ENCODE assay signal across 27 cellular contexts in genomic region chr19:1525343-1525742, GRCh38. TPM values are rescaled to one million over a fixed set of nuclear protein-coding genes. Genes with fewer than 3 reads are reported as not detected.
DNase-seq lines count a peak whose midpoint lies in the region; ATAC-seq and TF ChIP-seq lines count a peak whose summit lies in the region.
"Had no signal": no experiment of that assay in that cellular context is flagged by ENCODE, and none has a peak within 500 bp of the region (broad histone marks: within the 10 kb centered on the region; RNA-seq: fewer than 3 reads in every experiment).

No MANE protein-coding gene starts in this region.

- DNase-seq in breast epithelium (ENCODE audit: low spot score in 2 of 2) = no peak
- no peak for DNase-seq in MCF 10A (ENCODE audit: unreplicated experiment)
- no peak for DNase-seq in Panc1 (ENCODE audit: low read depth, low spot score)
- DNase-seq in endodermal cell = no peak
- no peak for DNase-seq in sciatic nerve (ENCODE audit: low spot score)
- DNase-seq in NCI-H1105 treated with DMSO at 0.1 percent for 48 hours (lab: John Stamatoyannopoulos, UW) = no peak
- DNase-seq: 8988T; Calu3; DMS153; DND-41; GM23248; KBM-7; MG63; NCI-H2029 treated with DMSO at 0.1 percent for 48 hours; NCI-H446 treated with DMSO at 0.1 percent for 48 hours; NCI-H526; NCI-H82; NK-92 treated with Interleukin-12 subunit alpha and Interleukin-12 subunit beta, amount 100 ng/mL, for 24 hours; PC-3; Right ventricle myocardium superior; T-helper 1 cell had no signal

- H3K27ac Mint-ChIP-seq in MCF 10A (ENCODE audit: low read depth, unreplicated experiment) (no peak overlapping the region), endodermal cell (no peak overlapping the region)

- peak overlapping the region in 2 of 3 donors; percentile 22 to 49 for H3K4me3 ChIP-seq in breast epithelium
- no peak overlapping the region for H3K4me3 ChIP-seq in Panc1 (ENCODE audit: low read depth in 2 of 2, low read length in 2 of 2)
- no peak overlapping the region for H3K4me3 ChIP-seq in endodermal cell (ENCODE audit: low read length)
- H3K4me3 ChIP-seq: GM23248, MG63, SJSA1 had no signal

- ATAC-seq in Panc1 (peak; percentile 20; the same call in 1 of the 2 replicates), sciatic nerve (no peak)
- ATAC-seq: HCT116, PC-3 had no signal

- TF ChIP-seq CTCF in breast epithelium (IDR thresholded peaks at IDR 0.05) = no peak
- TF ChIP-seq CTCF in MCF 10A (IDR thresholded peaks at IDR 0.05; ENCODE audit: unreplicated experiment) = no peak
- no peak for TF ChIP-seq CTCF in Panc1 (IDR thresholded peaks at IDR 0.05)
- TF ChIP-seq CTCF in endodermal cell (conservative IDR thresholded peaks at IDR 0.05) = peak; percentile 39

- no peaks in the 10 kb centered on the region for H3K9me3 Mint-ChIP-seq in MCF 10A (ENCODE audit: unreplicated experiment)
- no peaks in the 10 kb centered on the region for H3K9me3 Mint-ChIP-seq in endodermal cell

- intact Hi-C loops in breast epithelium (cut with DNase I; ENCODE audit: low total_unique reads) (no loop called here), MCF 10A (cut with micrococcal nuclease) (no loop called here), Panc1 (cut with micrococcal nuclease; ENCODE audit: unreplicated experiment) (no loop called here), sciatic nerve (cut with DNase I) (no loop called here)

- H3K4me1 ChIP-seq in breast epithelium (no peaks in the 10 kb centered on the region), Panc1 (ENCODE audit: control insufficient read depth, insufficient read depth, low read length) (no peaks in the 10 kb centered on the region), endodermal cell (ENCODE audit: control insufficient read depth, insufficient read depth, low read length) (no peaks in the 10 kb centered on the region)
- H3K4me1 ChIP-seq: SJSA1 had no signal

- CTCF ChIA-PET in MCF 10A (lab: Yijun Ruan, JAX) = no interaction called here
- CTCF ChIA-PET in Panc1 (lab: Charles Lee) = no interaction called here

- no peak overlapping the region for H3K9ac ChIP-seq in endodermal cell (ENCODE audit: extremely low read depth, low read length, poor library complexity, severe bottlenecking)
- H3K9ac ChIP-seq: GM23248 had no signal

- POLR2A ChIA-PET in MCF 10A (lab: Yijun Ruan, JAX) = no interaction called here
- POLR2A ChIA-PET in Panc1 (lab: Charles Lee) = no interaction called here

- no peak for TF ChIP-seq POLR2A in breast epithelium (IDR thresholded peaks at IDR 0.05)

- peaks cover 36% of the 10 kb centered on the region for H3K27me3 Mint-ChIP-seq in MCF 10A (ENCODE audit: insufficient read depth, unreplicated experiment)
- H3K27me3 Mint-ChIP-seq in endodermal cell (ENCODE audit: insufficient read depth) = peaks cover 65% of the 10 kb centered on the region

- no peaks in the 10 kb centered on the region for H3K4me1 Mint-ChIP-seq in MCF 10A (ENCODE audit: insufficient read depth, unreplicated experiment)
- peaks cover 3% of the 10 kb centered on the region for H3K4me1 Mint-ChIP-seq in endodermal cell

- H3K27me3 ChIP-seq in breast epithelium = peaks cover 9 to 52% of the 10 kb centered on the region in 2 donors
- no peaks in the 10 kb centered on the region; the same call in 1 of the 2 replicates for H3K27me3 ChIP-seq in Panc1 (ENCODE audit: control insufficient read depth, insufficient read depth, low read length)
- peaks cover 49% of the 10 kb centered on the region for H3K27me3 ChIP-seq in endodermal cell (ENCODE audit: control insufficient read depth, insufficient read depth, low read length, poor library complexity, severe bottlenecking)

- in situ Hi-C loops in Panc1 (cut with HindIII; ENCODE audit: low pct_unique_long_range_greater_than_20kb, low sequenced_read_pairs) = no loop called here

- BruUV-seq in MCF 10A (replicated peaks; lab: Mats Ljungman, UMichigan) (no TSS peak), Panc1 (replicated peaks; lab: Mats Ljungman, UMichigan) (no TSS peak)

- no peak overlapping the region for H3K27ac ChIP-seq in breast epithelium
- H3K27ac ChIP-seq in Panc1 (ENCODE audit: low read length) = no peak overlapping the region
- H3K27ac ChIP-seq in endodermal cell (ENCODE audit: low read depth, low read length) = no peak overlapping the region
- H3K27ac ChIP-seq: GM23248, SJSA1 had no signal

- H3K36me3 Mint-ChIP-seq in MCF 10A (ENCODE audit: insufficient read depth, unreplicated experiment) = no peaks in the 10 kb centered on the region
- H3K36me3 Mint-ChIP-seq in endodermal cell (ENCODE audit: low read depth) = no peaks in the 10 kb centered on the region

- H3K4me3 Mint-ChIP-seq in MCF 10A (ENCODE audit: unreplicated experiment) (no peak overlapping the region), endodermal cell (peak overlapping the region; percentile 49)

- H3K9me3 ChIP-seq in breast epithelium (no peaks in the 10 kb centered on the region), Panc1 (ENCODE audit: control insufficient read depth, insufficient read depth, low read depth, low read length) (no peaks in the 10 kb centered on the region), endodermal cell (ENCODE audit: control insufficient read depth, low read length) (no peaks in the 10 kb centered on the region)
- H3K9me3 ChIP-seq: MG63, SJSA1 had no signal

- WGBS in endodermal cell (ENCODE audit: insufficient coverage in 1 of 2, insufficient read length in 1 of 2), 2 experiments = 74 to 75% methylated on average over 14 to 31 of the region's 31 CpGs

- H3K36me3 ChIP-seq in breast epithelium (no peaks in the 10 kb centered on the region), Panc1 (ENCODE audit: control insufficient read depth, insufficient read depth, low read length) (no peaks in the 10 kb centered on the region), endodermal cell (ENCODE audit: control insufficient read depth, insufficient read depth, low read length) (no peaks in the 10 kb centered on the region)
- H3K36me3 ChIP-seq: MG63, SJSA1 had no signal

RNA-seq across cellular contexts. Expression of gene PLK5, which starts 1.5 kb away (rescaled TPM):
- total RNA-seq in breast epithelium (under 1 TPM in 2 of 3 donors, not detected in 1; 0.44 to 0.98 TPM), MCF 10A (2022) (0.21 and 0.22 TPM in 2 replicates), Panc1 (2021; ENCODE audit: unreplicated experiment) (not detected), endodermal cell (under 1 TPM in 1 of 2 donors, not detected in 1; 0.48 TPM), sciatic nerve (0.80 TPM)
- polyA plus RNA-seq in Panc1 (2012; ENCODE audit: insufficient read length) = not detected
- 0.32 TPM for polyA plus RNA-seq in endodermal cell (2013, experiment 1 of 2)
- polyA plus RNA-seq in endodermal cell (2013, experiment 2 of 2) = not detected
- total RNA-seq: Calu3, GM23248, HT-29, LHCN-M2, PC-3, Right ventricle myocardium superior, RPMI7951, SJSA1 had no signal
- polyA plus RNA-seq: BJ, GM23248 had no signal

RNA-seq across cellular contexts. Expression of gene ADAMTSL5, which starts 12.5 kb away (rescaled TPM):
- 1 to 10 TPM; 1.3 to 3.5 (median 2.1) TPM for total RNA-seq in breast epithelium
- 11.1 and 13.7 TPM in 2 replicates for total RNA-seq in MCF 10A (2022)
- 20.6 TPM for total RNA-seq in Panc1 (2021; ENCODE audit: unreplicated experiment)
- 36.6 TPM for polyA plus RNA-seq in Panc1 (2012; ENCODE audit: insufficient read length)
- 1 to 10 TPM; 4.1 to 4.8 TPM for total RNA-seq in endodermal cell
- 1.2 TPM for polyA plus RNA-seq in endodermal cell (2013, experiment 1 of 2)
- polyA plus RNA-seq in endodermal cell (2013, experiment 2 of 2) = 0.75 TPM
- total RNA-seq in sciatic nerve = 48.3 TPM

RNA-seq across cellular contexts. Expression of gene REEP6, which starts 34.4 kb away (rescaled TPM):
- 10 to 100 TPM in 2 of 3 donors, 1 to 10 TPM in 1; 4.3 to 17.4 (median 11.0) TPM for total RNA-seq in breast epithelium
- total RNA-seq in MCF 10A (2022) = 3.8 TPM in 2 replicates
- total RNA-seq in Panc1 (2021; ENCODE audit: unreplicated experiment) = 9.2 TPM
- 15.8 TPM for polyA plus RNA-seq in Panc1 (2012; ENCODE audit: insufficient read length)
- 10 to 100 TPM; 24.7 to 49.4 TPM for total RNA-seq in endodermal cell
- polyA plus RNA-seq in endodermal cell (2013, experiment 1 of 2) = 13.9 TPM
- 13.0 TPM for polyA plus RNA-seq in endodermal cell (2013, experiment 2 of 2)
- 3.9 TPM for total RNA-seq in sciatic nerve

RNA-seq across cellular contexts. Expression of gene PCSK4, which starts 35.2 kb away (rescaled TPM):
- total RNA-seq in breast epithelium = 1 to 10 TPM; 2.2 to 10.0 (median 5.9) TPM
- 3.4 and 3.7 TPM in 2 replicates for total RNA-seq in MCF 10A (2022)
- 9.9 TPM for total RNA-seq in Panc1 (2021; ENCODE audit: unreplicated experiment)
- polyA plus RNA-seq in Panc1 (2012; ENCODE audit: insufficient read length) = 13.5 TPM
- 10 to 100 TPM; 25.2 to 31.6 TPM for total RNA-seq in endodermal cell
- 15.2 TPM for polyA plus RNA-seq in endodermal cell (2013, experiment 1 of 2)
- polyA plus RNA-seq in endodermal cell (2013, experiment 2 of 2) = 12.1 TPM
- 2.5 TPM for total RNA-seq in sciatic nerve

RNA-seq across cellular contexts. Expression of gene MEX3D, which starts 42.8 kb away (rescaled TPM):
- total RNA-seq in breast epithelium (10 to 100 TPM; 12.5 to 14.3 (median 12.6) TPM), MCF 10A (2022) (18.7 and 20.0 TPM in 2 replicates), Panc1 (2021; ENCODE audit: unreplicated experiment) (73.7 TPM), endodermal cell (100 to 1,000 TPM in 1 of 2 donors, 10 to 100 TPM in 1; 94.1 to 103 TPM), sciatic nerve (27.1 TPM)
- polyA plus RNA-seq in Panc1 (2012; ENCODE audit: insufficient read length) = 62.0 TPM
- 50.7 TPM for polyA plus RNA-seq in endodermal cell (2013, experiment 1 of 2)
- polyA plus RNA-seq in endodermal cell (2013, experiment 2 of 2) = 52.4 TPM

Comparison
In these comparisons a context has a peak if more than half of its experiments do, and no peak if none do; other contexts are left out.
1. H3K4me3 ChIP-seq: peak in breast epithelium (2 of 3); none in Panc1 (0 of 2) and endodermal cell (single experiment).